Comparison of ENCODE assay signal across 17 cellular contexts in the genomic region with DNA sequence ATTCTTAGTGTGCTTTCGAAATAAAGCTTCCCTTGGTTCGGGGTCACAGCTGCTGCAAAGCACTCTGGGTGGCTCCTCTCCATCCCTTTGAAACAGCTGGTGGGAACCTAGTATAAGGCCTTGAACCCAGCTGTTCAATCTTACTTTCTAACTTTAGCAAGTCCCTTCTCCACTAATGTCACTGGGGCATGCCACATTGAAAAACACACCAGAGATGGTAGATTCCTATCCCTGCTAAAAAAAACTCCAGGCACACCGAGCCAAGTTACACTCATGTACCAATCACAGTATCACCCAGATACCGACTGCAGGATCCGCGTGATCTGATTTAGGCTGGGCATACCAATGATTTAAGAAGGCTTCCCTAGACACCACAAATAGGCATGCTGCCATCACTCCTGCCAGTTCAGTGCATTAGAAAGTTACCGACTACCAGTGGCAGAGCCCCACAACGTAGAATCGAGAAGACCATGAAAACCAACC.
DNase-seq lines count a peak whose midpoint lies in the region; ATAC-seq and TF ChIP-seq lines count a peak whose summit lies in the region.
"Had no signal": no experiment of that assay in that cellular context is flagged by ENCODE, and none has a peak within 500 bp of the region (broad histone marks: within the 10 kb centered on the region; RNA-seq: fewer than 3 reads in every experiment).

No MANE protein-coding gene starts in this region.

- H3K4me3 Mint-ChIP-seq in Calu3 (ENCODE audit: low read depth, unreplicated experiment), result no peak overlapping the region
- H3K4me3 Mint-ChIP-seq: activated CD8-positive, alpha-beta memory T cell treated with anti-CD3 and anti-CD28 coated beads, Interleukin-2, amount 10 ng/mL, durations not matched to agents 7 days and 5 days had no signal

- intact Hi-C loops in Calu3 (cut with micrococcal nuclease; ENCODE audit: unreplicated experiment), result loop anchor here (5.0 kb wide), 1 partner anchor 730 kb away; no protein-coding TSS in a partner anchor
- intact Hi-C loops in ascending aorta (cut with DNase I), result no loop called here
- intact Hi-C loops in left cardiac atrium (cut with DNase I), result loop anchor here in 1 of 2 donors (1.0 kb wide), 1 partner anchor 26 kb away; no protein-coding TSS in a partner anchor
- intact Hi-C loops in psoas muscle (cut with DNase I), result loop anchor here (5.0 kb wide), 1 partner anchor 65 kb away; a partner anchor contains a TSS

- peaks cover 97% of the 10 kb centered on the region for H3K79me2 ChIP-seq in smooth muscle cell (ENCODE audit: low read depth)

- no peaks in the 10 kb centered on the region for H3K27me3 Mint-ChIP-seq in Calu3 (ENCODE audit: unreplicated experiment)

- H3F3A ChIP-seq in smooth muscle cell (ENCODE audit: low read depth), result no peaks in the 10 kb centered on the region

- H3K4me1 Mint-ChIP-seq in Calu3 (ENCODE audit: low read depth, unreplicated experiment), result peaks cover 73% of the 10 kb centered on the region
- H3K4me1 Mint-ChIP-seq: activated CD8-positive, alpha-beta memory T cell treated with anti-CD3 and anti-CD28 coated beads, Interleukin-2, amount 10 ng/mL, durations not matched to agents 7 days and 5 days had no signal

- peaks cover 59% of the 10 kb centered on the region for H3K36me3 Mint-ChIP-seq in Calu3 (ENCODE audit: insufficient read depth, unreplicated experiment)
- H3K36me3 Mint-ChIP-seq: activated CD8-positive, alpha-beta memory T cell treated with anti-CD3 and anti-CD28 coated beads, Interleukin-2, amount 10 ng/mL, durations not matched to agents 7 days and 5 days had no signal

- peak overlapping the region; percentile 24 for H3K27ac Mint-ChIP-seq in Calu3 (ENCODE audit: unreplicated experiment)
- H3K27ac Mint-ChIP-seq: activated CD8-positive, alpha-beta memory T cell treated with anti-CD3 and anti-CD28 coated beads, Interleukin-2, amount 10 ng/mL, durations not matched to agents 7 days and 5 days had no signal

- ATAC-seq in left cardiac atrium, result peak; percentile 84 to 89
- peak; percentile 95 to 97 (median 96) for ATAC-seq in psoas muscle
- no peak for ATAC-seq in GM18907 (IDR thresholded peaks at IDR 0.05; ENCODE audit: unreplicated experiment)
- ATAC-seq in HG03460 (IDR thresholded peaks at IDR 0.05; ENCODE audit: unreplicated experiment), result no peak
- ATAC-seq: activated CD4-positive, CD25-positive, alpha-beta regulatory T cell treated with anti-CD3 and anti-CD28 coated beads, Interleukin-2, amount 50 U/mL, for 24 hours; activated CD8-positive, alpha-beta memory T cell treated with anti-CD3 and anti-CD28 coated beads, Interleukin-2, amount 10 ng/mL, durations not matched to agents 7 days and 5 days had no signal

- BruUV-seq in Calu3 (replicated peaks; lab: Mats Ljungman, UMichigan), result no TSS peak

- H3K9me3 ChIP-seq in ascending aorta (no peaks in the 10 kb centered on the region), psoas muscle (no peaks in the 10 kb centered on the region), smooth muscle cell (replicated peaks; ENCODE audit: low read depth) (no peaks in the 10 kb centered on the region)
- H3K9me3 ChIP-seq: suprapubic skin had no signal

- CTCF ChIA-PET in Calu3 (lab: Charles Lee), result interaction anchor here (0.6 to 1.5 kb wide), 3 partner anchors 11 to 62 kb away, joined by 4 to 7 read pairs (median 4); no protein-coding TSS in a partner anchor

- no peaks in the 10 kb centered on the region for H3K27me3 ChIP-seq in ascending aorta
- no peaks in the 10 kb centered on the region for H3K27me3 ChIP-seq in psoas muscle (ENCODE audit: insufficient read depth in 3 of 3, low read length in 2 of 3)
- no peaks in the 10 kb centered on the region for H3K27me3 ChIP-seq in smooth muscle cell (ENCODE audit: low read depth)
- H3K27me3 ChIP-seq: brain microvascular endothelial cell, suprapubic skin had no signal

- WGBS in psoas muscle, 3 donors, result 23 to 29% (median 29%) methylated on average over 9 of the region's 9 CpGs
- 94% methylated on average over 9 of the region's 9 CpGs for WGBS in smooth muscle cell (ENCODE audit: low lambda C conversion rate)

- H3K27ac ChIP-seq in ascending aorta (peak overlapping the region; percentile 56 to 57), psoas muscle (peak overlapping the region; percentile 83), smooth muscle cell (ENCODE audit: low read depth) (no peak overlapping the region)
- H3K27ac ChIP-seq: brain microvascular endothelial cell, parathyroid adenoma, suprapubic skin had no signal

- no peaks in the 10 kb centered on the region for H3K36me3 ChIP-seq in ascending aorta
- no peaks in the 10 kb centered on the region for H3K36me3 ChIP-seq in psoas muscle (ENCODE audit: insufficient read depth in 1 of 2, low read depth in 1 of 2)
- no peaks in the 10 kb centered on the region for H3K36me3 ChIP-seq in smooth muscle cell (ENCODE audit: low read depth)
- H3K36me3 ChIP-seq: brain microvascular endothelial cell, suprapubic skin had no signal

- H3K4me1 ChIP-seq in ascending aorta (peaks cover 19 to 70% of the 10 kb centered on the region in 2 donors), psoas muscle (peaks cover 61% of the 10 kb centered on the region), smooth muscle cell (ENCODE audit: low read depth) (peaks cover 18% of the 10 kb centered on the region)

- H3K4me3 ChIP-seq in ascending aorta, result peak overlapping the region; percentile 30 to 34
- peak overlapping the region; percentile 48 for H3K4me3 ChIP-seq in psoas muscle
- H3K4me3 ChIP-seq in smooth muscle cell, result no peak overlapping the region
- H3K4me3 ChIP-seq: suprapubic skin had no signal

- H3K9ac ChIP-seq in smooth muscle cell (ENCODE audit: low read depth), result no peak overlapping the region
- H3K9ac ChIP-seq: parathyroid adenoma had no signal

- no peak overlapping the region for H2AFZ ChIP-seq in smooth muscle cell (ENCODE audit: low read depth)
- H2AFZ ChIP-seq: parathyroid adenoma had no signal

- no peak for DNase-seq in Calu3
- no peak for DNase-seq in ascending aorta (ENCODE audit: low spot score in 2 of 2)
- peak; percentile 63 for DNase-seq in left cardiac atrium
- DNase-seq in psoas muscle, result peak; percentile 31 to 71
- no peak for DNase-seq in smooth muscle cell (lab: John Stamatoyannopoulos, UW; ENCODE audit: unreplicated experiment)
- DNase-seq in stimulated activated CD4-positive, alpha-beta T cell treated with anti-CD3 and anti-CD28 coated beads, Interleukin-4, amount 100 ng/mL, for 24 hours, result no peak
- DNase-seq: activated CD8-positive, alpha-beta memory T cell treated with anti-CD3 and anti-CD28 coated beads, Interleukin-2, amount 10 ng/mL, durations not matched to agents 7 days and 5 days; activated gamma-delta T cell; brain microvascular endothelial cell; MM.1S; NCI-H2029 treated with DMSO at 0.1 percent for 48 hours; T-helper 1 cell had no signal

- no peak for TF ChIP-seq CTCF in Calu3 (IDR thresholded peaks at IDR 0.05; ENCODE audit: unreplicated experiment)
- TF ChIP-seq CTCF in ascending aorta (IDR thresholded peaks at IDR 0.05), result no peak
- no peak for TF ChIP-seq CTCF in psoas muscle (IDR thresholded peaks at IDR 0.05)
- TF ChIP-seq CTCF in smooth muscle cell (IDR thresholded peaks at IDR 0.05; ENCODE audit: borderline replicate concordance, insufficient read depth, poor library complexity, severe bottlenecking), result no peak

- H4K20me1 ChIP-seq in smooth muscle cell (ENCODE audit: low read depth), result peaks cover 83% of the 10 kb centered on the region

- no peak overlapping the region for H3K4me2 ChIP-seq in smooth muscle cell

- no peaks in the 10 kb centered on the region for H3K9me3 Mint-ChIP-seq in Calu3 (ENCODE audit: low read depth, unreplicated experiment)

Comparison
In these comparisons a context has a peak if more than half of its experiments do, and no peak if none do; other contexts are left out.
1. DNase-seq: peak in left cardiac atrium (single experiment) and psoas muscle (2 of 2); none in Calu3 (single experiment), ascending aorta (0 of 2), smooth muscle cell (single experiment) and stimulated activated CD4-positive, alpha-beta T cell treated with anti-CD3 and anti-CD28 coated beads, Interleukin-4, amount 100 ng/mL, for 24 hours (single experiment).
2. ATAC-seq: peak in left cardiac atrium (2 of 2) and psoas muscle (4 of 4); none in GM18907 (single experiment) and HG03460 (single experiment).